Comparison of ENCODE assay signal across 8 cellular contexts in the genomic region with DNA sequence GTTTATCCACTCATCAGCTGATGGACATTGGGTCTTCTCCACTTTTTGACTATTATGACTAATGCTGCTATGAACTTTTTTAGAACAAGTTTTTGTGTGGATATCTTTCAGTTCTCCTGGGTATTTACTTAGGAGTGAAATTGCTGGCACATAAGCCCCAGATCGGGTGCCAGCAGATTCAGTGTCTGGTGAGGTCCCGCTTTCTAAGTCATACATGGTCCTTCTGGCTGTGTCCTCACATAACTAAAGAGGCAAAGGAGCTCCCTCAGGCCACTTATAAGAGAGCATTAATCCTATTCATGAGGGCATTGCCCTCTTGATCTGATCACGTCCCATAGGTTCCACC. TPM values are rescaled to one million over a fixed set of nuclear protein-coding genes. Genes with fewer than 3 reads are reported as not detected.
A peak's percentile ranks its signal among the peaks of the same experiment; 100 is the strongest.
DNase-seq lines count a peak whose midpoint lies in the region; ATAC-seq and TF ChIP-seq lines count a peak whose summit lies in the region.

No MANE protein-coding gene starts in this region.

- H3K27me3 Mint-ChIP-seq in effector memory CD8-positive, alpha-beta T cell: no peaks in the 10 kb centered on the region

- H3K9me3 Mint-ChIP-seq in effector memory CD8-positive, alpha-beta T cell: peaks cover 9 to 12% of the 10 kb centered on the region in 2 donors

- peak overlapping the region; percentile 36; the same call in 1 of the 2 replicates for H3K4me2 ChIP-seq in KMS-11

- intact Hi-C loops in ovary (cut with DNase I): loop anchor here in 1 of 4 donors (5.0 kb wide), 1 partner anchor 52 kb away; a partner anchor contains a TSS

- H3K27ac Mint-ChIP-seq in effector memory CD8-positive, alpha-beta T cell: peak overlapping the region; percentile 96 to 99

- no peak for TF ChIP-seq POLR2A in ovary (IDR thresholded peaks at IDR 0.05)

- H3K36me3 ChIP-seq in ES-I3 (ENCODE audit: insufficient read depth, low read length) (peaks cover 5% of the 10 kb centered on the region; the same call in 1 of the 2 replicates), KMS-11 (ENCODE audit: insufficient read depth) (peaks cover 10% of the 10 kb centered on the region; the same call in 1 of the 2 replicates), ovary (no peaks in the 10 kb centered on the region)

- no peaks in the 10 kb centered on the region for H3K79me2 ChIP-seq in KMS-11 (ENCODE audit: insufficient read depth, low read depth)

- no peak for TF ChIP-seq EP300 in ovary (IDR thresholded peaks at IDR 0.05)

- WGBS in ovary, 3 donors: 61 to 66% (median 61%) methylated on average over 3 of the region's 3 CpGs

- H3K9ac ChIP-seq in ES-I3 (ENCODE audit: low read depth, low read length): peak overlapping the region; percentile 96
- no peak overlapping the region for H3K9ac ChIP-seq in KMS-11

- H3K27ac ChIP-seq in KMS-11 (no peak overlapping the region), ovary (peak overlapping the region in 1 of 2 donors; percentile 83)

- no peaks in the 10 kb centered on the region for H4K20me1 ChIP-seq in KMS-11 (ENCODE audit: insufficient read depth)

- peaks cover 13 to 21% of the 10 kb centered on the region in 2 donors for H3K4me1 Mint-ChIP-seq in effector memory CD8-positive, alpha-beta T cell (ENCODE audit: low read depth in 2 of 2)

- no peak overlapping the region for H3K4me3 ChIP-seq in KMS-11 (IDR thresholded peaks at IDR 0.05; ENCODE audit: insufficient read depth, low read depth, low read length)
- H3K4me3 ChIP-seq in ovary: peak overlapping the region; percentile 68

- TF ChIP-seq CTCF in KMS-11 (conservative IDR thresholded peaks at IDR 0.05; ENCODE audit: low read depth, low read length): no peak
- TF ChIP-seq CTCF in ovary (IDR thresholded peaks at IDR 0.05): no peak

- peaks cover 36% of the 10 kb centered on the region for H3K36me3 Mint-ChIP-seq in effector memory CD8-positive, alpha-beta T cell (ENCODE audit: insufficient read depth)

- ATAC-seq in effector memory CD8-positive, alpha-beta T cell (replicated peaks): no peak

- peak overlapping the region; percentile 87 to 99 for H3K4me3 Mint-ChIP-seq in effector memory CD8-positive, alpha-beta T cell

- H3K9me3 ChIP-seq in ES-I3 (ENCODE audit: control insufficient read depth, insufficient read depth, low read length) (no peaks in the 10 kb centered on the region), ovary (peaks cover 0 to 20% of the 10 kb centered on the region in 2 donors)

- peak overlapping the region; percentile 89 for H2AFZ ChIP-seq in KMS-11 (ENCODE audit: low read depth)

- H3K27me3 ChIP-seq in KMS-11 (ENCODE audit: insufficient read depth, low read depth) (no peaks in the 10 kb centered on the region), ovary (no peaks in the 10 kb centered on the region)

- H3K4me1 ChIP-seq in ES-I3 (ENCODE audit: insufficient read depth, low read length) (no peaks in the 10 kb centered on the region; the same call in 1 of the 2 replicates), KMS-11 (ENCODE audit: low read depth, poor library complexity, severe bottlenecking) (peaks cover 10% of the 10 kb centered on the region), ovary (ENCODE audit: insufficient read depth) (peaks cover 5% of the 10 kb centered on the region)

- DNase-seq in effector memory CD8-positive, alpha-beta T cell: no peak
- DNase-seq in ovary: no peak
- DNase-seq in NCI-H82 (lab: John Stamatoyannopoulos, UW): no peak
- no peak for DNase-seq in dermis blood vessel endothelial cell
- DNase-seq in NCI-H187 (lab: John Stamatoyannopoulos, UW): no peak
- DNase-seq in T1000 (lab: John Stamatoyannopoulos, UW): no peak

RNA-seq across cellular contexts. Expression of a gene that starts 0.6 kb away (rescaled TPM):
- total RNA-seq in ovary: 10 to 100 TPM; 11.5 to 30.3 (median 22.4) TPM
- 10 to 100 TPM; 18.1 to 27.3 TPM for polyA plus RNA-seq in ovary
- 11.4 and 19.2 TPM in 2 replicates for total RNA-seq in dermis blood vessel endothelial cell

RNA-seq across cellular contexts. Expression of a gene that starts 22.9 kb away (rescaled TPM):
- 10 to 100 TPM in 5 of 7 donors, 1 to 10 TPM in 2; 5.5 to 14.4 (median 11.3) TPM for total RNA-seq in ovary
- 1 to 10 TPM; 4.2 to 8.5 TPM for polyA plus RNA-seq in ovary
- 8.3 and 15.7 TPM in 2 replicates for total RNA-seq in dermis blood vessel endothelial cell

RNA-seq across cellular contexts. Expression of a gene that starts 48.0 kb away (rescaled TPM):
- 10 to 100 TPM in 6 of 7 donors, 1 to 10 TPM in 1; 7.3 to 29.5 (median 24.8) TPM for total RNA-seq in ovary
- polyA plus RNA-seq in ovary: 10 to 100 TPM; 10.6 to 13.8 TPM
- total RNA-seq in dermis blood vessel endothelial cell: 20.0 and 24.3 TPM in 2 replicates

RNA-seq across cellular contexts. Expression of a gene that starts 51.1 kb away (rescaled TPM):
- total RNA-seq in ovary (1 to 10 TPM; 3.6 to 8.2 (median 6.9) TPM), dermis blood vessel endothelial cell (5.3 and 8.5 TPM in 2 replicates)
- 1 to 10 TPM; 3.5 to 6.4 TPM for polyA plus RNA-seq in ovary
